Comparison of ENCODE assay signal across 22 cellular contexts in the genomic region with DNA sequence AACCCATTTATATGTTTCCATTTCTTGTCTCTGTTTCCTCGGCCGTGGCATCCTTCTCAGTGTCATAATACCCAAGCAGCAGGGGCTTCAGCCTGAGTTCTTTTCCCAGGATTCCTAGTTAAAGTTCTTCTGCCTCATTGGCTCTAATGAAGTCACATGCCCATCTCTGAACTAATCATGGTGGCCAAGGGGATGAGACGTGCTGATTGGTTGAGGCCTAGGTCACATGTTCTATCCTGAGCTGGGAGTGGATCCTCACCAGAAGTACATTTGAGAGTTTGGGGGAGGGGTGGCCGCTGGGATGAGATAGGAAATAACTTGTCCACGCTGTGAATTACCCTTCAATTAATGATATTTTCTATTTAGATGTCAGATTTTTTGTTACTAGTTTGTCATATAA. TPM values are rescaled to one million over a fixed set of nuclear protein-coding genes. Genes with fewer than 3 reads are reported as not detected.
"Had no signal": no experiment of that assay in that cellular context is flagged by ENCODE, and none has a peak within 500 bp of the region (broad histone marks: within the 10 kb centered on the region; RNA-seq: fewer than 3 reads in every experiment).

No MANE protein-coding gene starts in this region.

- FAIRE-seq: endometrium, kidney, pancreas, urothelium cell line had no signal

- H3K36me3 Mint-ChIP-seq: activated naive CD4-positive, alpha-beta T cell treated with anti-CD3 and anti-CD28 coated beads, Interleukin-2, amount 50 U/mL, for 24 hours; naive B cell had no signal

- DNase-seq: activated CD4-positive, alpha-beta memory T cell treated with anti-CD3 and anti-CD28 coated beads, Interleukin-2, amount 10 ng/mL, durations not matched to agents 7 days and 5 days; activated CD4-positive, alpha-beta T cell treated with anti-CD3 and anti-CD28 coated beads for 4 hours; activated CD8-positive, alpha-beta memory T cell treated with anti-CD3 and anti-CD28 coated beads, Interleukin-2, amount 50 U/mL, for 4 hours; activated effector memory CD4-positive, alpha-beta T cell treated with anti-CD3 and anti-CD28 coated beads, Interleukin-2, amount 50 U/mL, for 16 hours; activated T-cell treated with anti-CD3 and anti-CD28 coated beads, Interleukin-2, amount 50 U/mL, for 48 hours; adrenal gland; dorsolateral prefrontal cortex; hippocampal formation; kidney; left lung; mammary epithelial cell; naive B cell; pancreas; stimulated activated CD4-positive, alpha-beta T cell treated with anti-CD3 and anti-CD28 coated beads, Interleukin-1b, Interleukin-23, amount 100 ng/mL, for 48 hours had no signal

- ATAC-seq: esophagus mucosa, left lung, pancreas had no signal

- H3K27ac Mint-ChIP-seq: activated CD4-positive, alpha-beta memory T cell treated with anti-CD3 and anti-CD28 coated beads, Interleukin-2, amount 10 ng/mL, durations not matched to agents 7 days and 5 days; activated naive CD4-positive, alpha-beta T cell treated with anti-CD3 and anti-CD28 coated beads, Interleukin-2, amount 50 U/mL, for 24 hours; naive B cell had no signal

- H3K27ac ChIP-seq: adrenal gland, cardiac muscle cell, dorsolateral prefrontal cortex, left lung, pancreas had no signal

- H3K27me3 ChIP-seq: left lung, pancreas had no signal

- H3K4me3 ChIP-seq: adrenal gland, cardiac muscle cell, dorsolateral prefrontal cortex, left lung, pancreas had no signal

- H3K4me1 ChIP-seq: adrenal gland, left lung had no signal

- H3K36me3 ChIP-seq: adrenal gland, cardiac muscle cell, left lung, pancreas had no signal

- H3K9me3 ChIP-seq: adrenal gland, left lung, pancreas had no signal

- H3K4me1 Mint-ChIP-seq: activated naive CD4-positive, alpha-beta T cell treated with anti-CD3 and anti-CD28 coated beads, Interleukin-2, amount 50 U/mL, for 24 hours had no signal

- H3K9me3 Mint-ChIP-seq: activated CD4-positive, alpha-beta memory T cell treated with anti-CD3 and anti-CD28 coated beads, Interleukin-2, amount 10 ng/mL, durations not matched to agents 7 days and 5 days; activated naive CD4-positive, alpha-beta T cell treated with anti-CD3 and anti-CD28 coated beads, Interleukin-2, amount 50 U/mL, for 24 hours had no signal

- H3K4me3 Mint-ChIP-seq: activated CD4-positive, alpha-beta memory T cell treated with anti-CD3 and anti-CD28 coated beads, Interleukin-2, amount 10 ng/mL, durations not matched to agents 7 days and 5 days; activated naive CD4-positive, alpha-beta T cell treated with anti-CD3 and anti-CD28 coated beads, Interleukin-2, amount 50 U/mL, for 24 hours had no signal

RNA-seq across cellular contexts. Expression of gene UGT1A5, which starts 3.8 kb away (rescaled TPM):
- total RNA-seq: activated CD4-positive, alpha-beta memory T cell treated with anti-CD3 and anti-CD28 coated beads, Interleukin-2, amount 10 ng/mL, durations not matched to agents 7 days and 5 days; cardiac muscle cell; fibroblast of villous mesenchyme; mononuclear cell; pancreas had no signal
- polyA plus RNA-seq: adrenal gland, cardiac muscle cell, mammary epithelial cell, pancreas had no signal

RNA-seq across cellular contexts. Expression of gene UGT1A4, which starts 9.6 kb away (rescaled TPM):
- total RNA-seq: activated CD4-positive, alpha-beta memory T cell treated with anti-CD3 and anti-CD28 coated beads, Interleukin-2, amount 10 ng/mL, durations not matched to agents 7 days and 5 days; cardiac muscle cell; dorsolateral prefrontal cortex; fibroblast of villous mesenchyme; left lung; mononuclear cell had no signal
- polyA plus RNA-seq: adrenal gland, cardiac muscle cell, mammary epithelial cell, pancreas had no signal

RNA-seq across cellular contexts. Expression of gene UGT1A6, which starts 16.3 kb away (rescaled TPM):
- total RNA-seq: activated CD4-positive, alpha-beta memory T cell treated with anti-CD3 and anti-CD28 coated beads, Interleukin-2, amount 10 ng/mL, durations not matched to agents 7 days and 5 days; adrenal gland; cardiac muscle cell; dorsolateral prefrontal cortex; fibroblast of villous mesenchyme; mononuclear cell had no signal
- polyA plus RNA-seq: cardiac muscle cell had no signal

RNA-seq across cellular contexts. Expression of gene UGT1A3, which starts 19.9 kb away (rescaled TPM):
- total RNA-seq: activated CD4-positive, alpha-beta memory T cell treated with anti-CD3 and anti-CD28 coated beads, Interleukin-2, amount 10 ng/mL, durations not matched to agents 7 days and 5 days; adrenal gland; cardiac muscle cell; dorsolateral prefrontal cortex; fibroblast of villous mesenchyme; left lung; mononuclear cell; pancreas had no signal
- polyA plus RNA-seq: adrenal gland, cardiac muscle cell, mammary epithelial cell, pancreas, thymus had no signal

RNA-seq across cellular contexts. Expression of gene UGT1A7, which starts 27.2 kb away (rescaled TPM):
- total RNA-seq: activated CD4-positive, alpha-beta memory T cell treated with anti-CD3 and anti-CD28 coated beads, Interleukin-2, amount 10 ng/mL, durations not matched to agents 7 days and 5 days; cardiac muscle cell; dorsolateral prefrontal cortex; fibroblast of villous mesenchyme; left lung; mononuclear cell; pancreas had no signal
- polyA plus RNA-seq: cardiac muscle cell, mammary epithelial cell, pancreas had no signal
